ENCODE assay signal across 9 cellular contexts in genomic region chr5:100731768-100732167, GRCh38.
DNase-seq lines count a peak whose midpoint lies in the region; ATAC-seq lines count a peak whose summit lies in the region.
"Had no signal": no experiment of that assay in that cellular context is flagged by ENCODE, and none has a peak within 500 bp of the region (broad histone marks: within the 10 kb centered on the region; RNA-seq: fewer than 3 reads in every experiment).

No MANE protein-coding gene starts in this region.

- H3K4me3 Mint-ChIP-seq in activated CD8-positive, alpha-beta memory T cell treated with anti-CD3 and anti-CD28 coated beads, Interleukin-2, amount 10 ng/mL, durations not matched to agents 7 days and 5 days: peak overlapping the region; percentile 70
- peak overlapping the region; percentile 62 for H3K4me3 Mint-ChIP-seq in memory B cell

- ATAC-seq in activated CD8-positive, alpha-beta memory T cell treated with anti-CD3 and anti-CD28 coated beads, Interleukin-2, amount 10 ng/mL, durations not matched to agents 7 days and 5 days: peak; percentile 100
- ATAC-seq in HG02588 (IDR thresholded peaks at IDR 0.05; ENCODE audit: unreplicated experiment) (peak; percentile 96), memory B cell (ENCODE audit: low read depth) (peak; percentile 70), right cardiac atrium (no peak)

- H3K27me3 Mint-ChIP-seq in activated CD8-positive, alpha-beta memory T cell treated with anti-CD3 and anti-CD28 coated beads, Interleukin-2, amount 10 ng/mL, durations not matched to agents 7 days and 5 days: no peaks in the 10 kb centered on the region
- no peaks in the 10 kb centered on the region for H3K27me3 Mint-ChIP-seq in memory B cell

- CTCF ChIA-PET in activated CD8-positive, alpha-beta memory T cell treated with anti-CD3 and anti-CD28 coated beads, Interleukin-2, amount 10 ng/mL, durations not matched to agents 7 days and 5 days (lab: Charles Lee): no interaction called here

- H3K4me3 ChIP-seq in right cardiac atrium (ENCODE audit: low read length): no peak overlapping the region
- H3K4me3 ChIP-seq: pancreas had no signal

- H3K27ac ChIP-seq in right cardiac atrium (ENCODE audit: low read length): no peak overlapping the region
- H3K27ac ChIP-seq: pancreas had no signal

- H3K27ac Mint-ChIP-seq in activated CD8-positive, alpha-beta memory T cell treated with anti-CD3 and anti-CD28 coated beads, Interleukin-2, amount 10 ng/mL, durations not matched to agents 7 days and 5 days: peak overlapping the region; percentile 90
- H3K27ac Mint-ChIP-seq in memory B cell: peak overlapping the region; percentile 66

- H3K27me3 ChIP-seq in right cardiac atrium (ENCODE audit: control insufficient read depth, insufficient read depth): no peaks in the 10 kb centered on the region
- H3K27me3 ChIP-seq: pancreas had no signal

- peak; percentile 50 for DNase-seq in activated CD8-positive, alpha-beta memory T cell treated with anti-CD3 and anti-CD28 coated beads, Interleukin-2, amount 10 ng/mL, durations not matched to agents 7 days and 5 days
- no peak for DNase-seq in activated CD8-positive, alpha-beta memory T cell treated with anti-CD3 and anti-CD28 coated beads, Interleukin-2, amount 50 U/mL, for 48 hours
- peak; percentile 15 for DNase-seq in NCI-H774 (lab: John Stamatoyannopoulos, UW)
- DNase-seq in memory B cell (ENCODE audit: low spot score in 2 of 2): no peak
- DNase-seq in right cardiac atrium: no peak
- no peak for DNase-seq in mucosa of gallbladder (ENCODE audit: low spot score)
- DNase-seq in dedifferentiated amniotic fluid mesenchymal stem cell (ENCODE audit: extremely low spot score): no peak
- DNase-seq: pancreas had no signal

- intact Hi-C loops in right cardiac atrium (cut with DNase I): no loop called here

- H3K9me3 ChIP-seq in right cardiac atrium (ENCODE audit: control insufficient read depth, low read length): no peaks in the 10 kb centered on the region
- H3K9me3 ChIP-seq: pancreas had no signal

- H3K9me3 Mint-ChIP-seq in activated CD8-positive, alpha-beta memory T cell treated with anti-CD3 and anti-CD28 coated beads, Interleukin-2, amount 10 ng/mL, durations not matched to agents 7 days and 5 days (ENCODE audit: low read depth): no peaks in the 10 kb centered on the region
- no peaks in the 10 kb centered on the region for H3K9me3 Mint-ChIP-seq in memory B cell

- H3K36me3 Mint-ChIP-seq in activated CD8-positive, alpha-beta memory T cell treated with anti-CD3 and anti-CD28 coated beads, Interleukin-2, amount 10 ng/mL, durations not matched to agents 7 days and 5 days: no peaks in the 10 kb centered on the region
- H3K36me3 Mint-ChIP-seq in memory B cell: no peaks in the 10 kb centered on the region

- H3K4me1 Mint-ChIP-seq in activated CD8-positive, alpha-beta memory T cell treated with anti-CD3 and anti-CD28 coated beads, Interleukin-2, amount 10 ng/mL, durations not matched to agents 7 days and 5 days: peaks cover 9% of the 10 kb centered on the region
- H3K4me1 Mint-ChIP-seq in memory B cell: peaks cover 8% of the 10 kb centered on the region

- WGBS in right cardiac atrium: 64% methylated on average over 6 of the region's 6 CpGs

- H3K4me1 ChIP-seq in right cardiac atrium (ENCODE audit: control insufficient read depth, insufficient read depth, low read length): no peaks in the 10 kb centered on the region
- H3K4me1 ChIP-seq: pancreas had no signal

Comparison
In these comparisons a context has a peak if more than half of its experiments do, and no peak if none do; other contexts are left out.
1. DNase-seq: peak in activated CD8-positive, alpha-beta memory T cell treated with anti-CD3 and anti-CD28 coated beads, Interleukin-2, amount 10 ng/mL, durations not matched to agents 7 days and 5 days (single experiment) and NCI-H774 (single experiment); none in activated CD8-positive, alpha-beta memory T cell treated with anti-CD3 and anti-CD28 coated beads, Interleukin-2, amount 50 U/mL, for 48 hours (single experiment), memory B cell (0 of 2), right cardiac atrium (0 of 3), mucosa of gallbladder (single experiment) and dedifferentiated amniotic fluid mesenchymal stem cell (single experiment).
2. ATAC-seq: peak in activated CD8-positive, alpha-beta memory T cell treated with anti-CD3 and anti-CD28 coated beads, Interleukin-2, amount 10 ng/mL, durations not matched to agents 7 days and 5 days (single experiment), HG02588 (single experiment) and memory B cell (single experiment); none in right cardiac atrium (0 of 2).